In the genomic region with DNA sequence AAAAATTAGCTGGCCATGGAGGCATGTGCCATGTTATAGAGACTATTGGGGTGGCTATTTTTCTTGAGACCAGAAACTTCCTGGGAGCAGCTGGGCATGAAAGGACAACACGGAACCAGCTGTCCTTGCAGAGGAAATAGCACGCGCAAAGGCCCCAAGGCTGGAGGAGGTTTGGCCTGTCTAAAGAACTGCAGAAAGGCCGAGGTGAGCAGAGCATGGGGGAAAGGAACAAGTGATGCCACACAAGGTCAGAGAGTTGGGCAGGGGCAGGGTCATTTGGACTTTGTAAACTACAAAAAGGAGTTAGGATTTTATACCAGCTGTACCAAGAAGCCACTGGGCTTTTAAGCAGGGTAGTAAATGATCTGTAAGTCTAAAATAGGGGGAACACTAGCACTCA, we compare ENCODE assay signal across 1 cellular context.
TF ChIP-seq lines count a peak whose summit lies in the region.

No MANE protein-coding gene starts in this region.

TF ChIP-seq in K562, 482 proteins besides CTCF, POLR2A, EP300 and RAD21:
- no peak for TF ChIP-seq GTF2A2 (tag; IDR thresholded peaks at IDR 0.05)
- no peak for TF ChIP-seq HIVEP1 (CRISPR knock-in tag; IDR thresholded peaks at IDR 0.05)
- no peak for TF ChIP-seq ZNF586 (CRISPR knock-in tag; conservative IDR thresholded peaks at IDR 0.05)
- TF ChIP-seq ETV5 (CRISPR knock-in tag; IDR thresholded peaks at IDR 0.05; ENCODE audit: low read depth) = no peak
- TF ChIP-seq, protein P1, sequence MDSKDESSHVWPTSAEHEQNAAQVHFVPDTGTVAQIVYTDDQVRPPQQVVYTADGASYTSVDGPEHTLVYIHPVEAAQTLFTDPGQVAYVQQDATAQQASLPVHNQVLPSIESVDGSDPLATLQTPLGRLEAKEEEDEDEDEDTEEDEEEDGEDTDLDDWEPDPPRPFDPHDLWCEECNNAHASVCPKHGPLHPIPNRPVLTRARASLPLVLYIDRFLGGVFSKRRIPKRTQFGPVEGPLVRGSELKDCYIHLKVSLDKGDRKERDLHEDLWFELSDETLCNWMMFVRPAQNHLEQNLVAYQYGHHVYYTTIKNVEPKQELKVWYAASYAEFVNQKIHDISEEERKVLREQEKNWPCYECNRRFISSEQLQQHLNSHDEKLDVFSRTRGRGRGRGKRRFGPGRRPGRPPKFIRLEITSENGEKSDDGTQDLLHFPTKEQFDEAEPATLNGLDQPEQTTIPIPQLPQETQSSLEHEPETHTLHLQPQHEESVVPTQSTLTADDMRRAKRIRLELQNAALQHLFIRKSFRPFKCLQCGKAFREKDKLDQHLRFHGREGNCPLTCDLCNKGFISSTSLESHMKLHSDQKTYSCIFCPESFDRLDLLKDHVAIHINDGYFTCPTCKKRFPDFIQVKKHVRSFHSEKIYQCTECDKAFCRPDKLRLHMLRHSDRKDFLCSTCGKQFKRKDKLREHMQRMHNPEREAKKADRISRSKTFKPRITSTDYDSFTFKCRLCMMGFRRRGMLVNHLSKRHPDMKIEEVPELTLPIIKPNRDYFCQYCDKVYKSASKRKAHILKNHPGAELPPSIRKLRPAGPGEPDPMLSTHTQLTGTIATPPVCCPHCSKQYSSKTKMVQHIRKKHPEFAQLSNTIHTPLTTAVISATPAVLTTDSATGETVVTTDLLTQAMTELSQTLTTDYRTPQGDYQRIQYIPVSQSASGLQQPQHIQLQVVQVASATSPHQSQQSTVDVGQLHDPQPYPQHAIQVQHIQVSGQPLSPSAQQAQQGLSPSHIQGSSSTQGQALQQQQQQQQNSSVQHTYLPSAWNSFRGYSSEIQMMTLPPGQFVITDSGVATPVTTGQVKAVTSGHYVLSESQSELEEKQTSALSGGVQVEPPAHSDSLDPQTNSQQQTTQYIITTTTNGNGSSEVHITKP (IDR thresholded peaks at IDR 0.05; ENCODE audit: partially characterized antibody) = no peak
- no peak for TF ChIP-seq ZNF707 (CRISPR knock-in tag; conservative IDR thresholded peaks at IDR 0.05)
- no peak for TF ChIP-seq RBM22 (IDR thresholded peaks at IDR 0.05; ENCODE audit: low read depth, low read length, poor library complexity, severe bottlenecking)
- TF ChIP-seq SMAD3 (CRISPR knock-in tag; conservative IDR thresholded peaks at IDR 0.05) = no peak
- TF ChIP-seq HDAC1 (IDR thresholded peaks at IDR 0.05) = no peak
- TF ChIP-seq BRF1 (IDR thresholded peaks at IDR 0.05; ENCODE audit: borderline replicate concordance, extremely low read depth, insufficient read length) = no peak
- no peak for TF ChIP-seq ESRRA (IDR thresholded peaks at IDR 0.05; ENCODE audit: borderline replicate concordance, low read depth)
- TF ChIP-seq RCOR1 (IDR thresholded peaks at IDR 0.05; ENCODE audit: borderline replicate concordance in 1 of 2, low read depth in 2 of 2, low read length in 2 of 2) = no peak
- TF ChIP-seq MTA2 (IDR thresholded peaks at IDR 0.05; ENCODE audit: low read depth) = no peak
- TF ChIP-seq, protein P2, sequence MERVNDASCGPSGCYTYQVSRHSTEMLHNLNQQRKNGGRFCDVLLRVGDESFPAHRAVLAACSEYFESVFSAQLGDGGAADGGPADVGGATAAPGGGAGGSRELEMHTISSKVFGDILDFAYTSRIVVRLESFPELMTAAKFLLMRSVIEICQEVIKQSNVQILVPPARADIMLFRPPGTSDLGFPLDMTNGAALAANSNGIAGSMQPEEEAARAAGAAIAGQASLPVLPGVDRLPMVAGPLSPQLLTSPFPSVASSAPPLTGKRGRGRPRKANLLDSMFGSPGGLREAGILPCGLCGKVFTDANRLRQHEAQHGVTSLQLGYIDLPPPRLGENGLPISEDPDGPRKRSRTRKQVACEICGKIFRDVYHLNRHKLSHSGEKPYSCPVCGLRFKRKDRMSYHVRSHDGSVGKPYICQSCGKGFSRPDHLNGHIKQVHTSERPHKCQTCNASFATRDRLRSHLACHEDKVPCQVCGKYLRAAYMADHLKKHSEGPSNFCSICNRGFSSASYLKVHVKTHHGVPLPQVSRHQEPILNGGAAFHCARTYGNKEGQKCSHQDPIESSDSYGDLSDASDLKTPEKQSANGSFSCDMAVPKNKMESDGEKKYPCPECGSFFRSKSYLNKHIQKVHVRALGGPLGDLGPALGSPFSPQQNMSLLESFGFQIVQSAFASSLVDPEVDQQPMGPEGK (CRISPR knock-in tag; IDR thresholded peaks at IDR 0.05; ENCODE audit: borderline replicate concordance) = no peak
- TF ChIP-seq FOXA3 (CRISPR knock-in tag; conservative IDR thresholded peaks at IDR 0.05 in 1 of 2, IDR thresholded peaks at IDR 0.05 in 1 of 2) = no peak
- TF ChIP-seq, protein P3, sequence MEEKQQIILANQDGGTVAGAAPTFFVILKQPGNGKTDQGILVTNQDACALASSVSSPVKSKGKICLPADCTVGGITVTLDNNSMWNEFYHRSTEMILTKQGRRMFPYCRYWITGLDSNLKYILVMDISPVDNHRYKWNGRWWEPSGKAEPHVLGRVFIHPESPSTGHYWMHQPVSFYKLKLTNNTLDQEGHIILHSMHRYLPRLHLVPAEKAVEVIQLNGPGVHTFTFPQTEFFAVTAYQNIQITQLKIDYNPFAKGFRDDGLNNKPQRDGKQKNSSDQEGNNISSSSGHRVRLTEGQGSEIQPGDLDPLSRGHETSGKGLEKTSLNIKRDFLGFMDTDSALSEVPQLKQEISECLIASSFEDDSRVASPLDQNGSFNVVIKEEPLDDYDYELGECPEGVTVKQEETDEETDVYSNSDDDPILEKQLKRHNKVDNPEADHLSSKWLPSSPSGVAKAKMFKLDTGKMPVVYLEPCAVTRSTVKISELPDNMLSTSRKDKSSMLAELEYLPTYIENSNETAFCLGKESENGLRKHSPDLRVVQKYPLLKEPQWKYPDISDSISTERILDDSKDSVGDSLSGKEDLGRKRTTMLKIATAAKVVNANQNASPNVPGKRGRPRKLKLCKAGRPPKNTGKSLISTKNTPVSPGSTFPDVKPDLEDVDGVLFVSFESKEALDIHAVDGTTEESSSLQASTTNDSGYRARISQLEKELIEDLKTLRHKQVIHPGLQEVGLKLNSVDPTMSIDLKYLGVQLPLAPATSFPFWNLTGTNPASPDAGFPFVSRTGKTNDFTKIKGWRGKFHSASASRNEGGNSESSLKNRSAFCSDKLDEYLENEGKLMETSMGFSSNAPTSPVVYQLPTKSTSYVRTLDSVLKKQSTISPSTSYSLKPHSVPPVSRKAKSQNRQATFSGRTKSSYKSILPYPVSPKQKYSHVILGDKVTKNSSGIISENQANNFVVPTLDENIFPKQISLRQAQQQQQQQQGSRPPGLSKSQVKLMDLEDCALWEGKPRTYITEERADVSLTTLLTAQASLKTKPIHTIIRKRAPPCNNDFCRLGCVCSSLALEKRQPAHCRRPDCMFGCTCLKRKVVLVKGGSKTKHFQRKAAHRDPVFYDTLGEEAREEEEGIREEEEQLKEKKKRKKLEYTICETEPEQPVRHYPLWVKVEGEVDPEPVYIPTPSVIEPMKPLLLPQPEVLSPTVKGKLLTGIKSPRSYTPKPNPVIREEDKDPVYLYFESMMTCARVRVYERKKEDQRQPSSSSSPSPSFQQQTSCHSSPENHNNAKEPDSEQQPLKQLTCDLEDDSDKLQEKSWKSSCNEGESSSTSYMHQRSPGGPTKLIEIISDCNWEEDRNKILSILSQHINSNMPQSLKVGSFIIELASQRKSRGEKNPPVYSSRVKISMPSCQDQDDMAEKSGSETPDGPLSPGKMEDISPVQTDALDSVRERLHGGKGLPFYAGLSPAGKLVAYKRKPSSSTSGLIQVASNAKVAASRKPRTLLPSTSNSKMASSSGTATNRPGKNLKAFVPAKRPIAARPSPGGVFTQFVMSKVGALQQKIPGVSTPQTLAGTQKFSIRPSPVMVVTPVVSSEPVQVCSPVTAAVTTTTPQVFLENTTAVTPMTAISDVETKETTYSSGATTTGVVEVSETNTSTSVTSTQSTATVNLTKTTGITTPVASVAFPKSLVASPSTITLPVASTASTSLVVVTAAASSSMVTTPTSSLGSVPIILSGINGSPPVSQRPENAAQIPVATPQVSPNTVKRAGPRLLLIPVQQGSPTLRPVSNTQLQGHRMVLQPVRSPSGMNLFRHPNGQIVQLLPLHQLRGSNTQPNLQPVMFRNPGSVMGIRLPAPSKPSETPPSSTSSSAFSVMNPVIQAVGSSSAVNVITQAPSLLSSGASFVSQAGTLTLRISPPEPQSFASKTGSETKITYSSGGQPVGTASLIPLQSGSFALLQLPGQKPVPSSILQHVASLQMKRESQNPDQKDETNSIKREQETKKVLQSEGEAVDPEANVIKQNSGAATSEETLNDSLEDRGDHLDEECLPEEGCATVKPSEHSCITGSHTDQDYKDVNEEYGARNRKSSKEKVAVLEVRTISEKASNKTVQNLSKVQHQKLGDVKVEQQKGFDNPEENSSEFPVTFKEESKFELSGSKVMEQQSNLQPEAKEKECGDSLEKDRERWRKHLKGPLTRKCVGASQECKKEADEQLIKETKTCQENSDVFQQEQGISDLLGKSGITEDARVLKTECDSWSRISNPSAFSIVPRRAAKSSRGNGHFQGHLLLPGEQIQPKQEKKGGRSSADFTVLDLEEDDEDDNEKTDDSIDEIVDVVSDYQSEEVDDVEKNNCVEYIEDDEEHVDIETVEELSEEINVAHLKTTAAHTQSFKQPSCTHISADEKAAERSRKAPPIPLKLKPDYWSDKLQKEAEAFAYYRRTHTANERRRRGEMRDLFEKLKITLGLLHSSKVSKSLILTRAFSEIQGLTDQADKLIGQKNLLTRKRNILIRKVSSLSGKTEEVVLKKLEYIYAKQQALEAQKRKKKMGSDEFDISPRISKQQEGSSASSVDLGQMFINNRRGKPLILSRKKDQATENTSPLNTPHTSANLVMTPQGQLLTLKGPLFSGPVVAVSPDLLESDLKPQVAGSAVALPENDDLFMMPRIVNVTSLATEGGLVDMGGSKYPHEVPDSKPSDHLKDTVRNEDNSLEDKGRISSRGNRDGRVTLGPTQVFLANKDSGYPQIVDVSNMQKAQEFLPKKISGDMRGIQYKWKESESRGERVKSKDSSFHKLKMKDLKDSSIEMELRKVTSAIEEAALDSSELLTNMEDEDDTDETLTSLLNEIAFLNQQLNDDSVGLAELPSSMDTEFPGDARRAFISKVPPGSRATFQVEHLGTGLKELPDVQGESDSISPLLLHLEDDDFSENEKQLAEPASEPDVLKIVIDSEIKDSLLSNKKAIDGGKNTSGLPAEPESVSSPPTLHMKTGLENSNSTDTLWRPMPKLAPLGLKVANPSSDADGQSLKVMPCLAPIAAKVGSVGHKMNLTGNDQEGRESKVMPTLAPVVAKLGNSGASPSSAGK (IDR thresholded peaks at IDR 0.05) = no peak
- TF ChIP-seq C11orf30 (IDR thresholded peaks at IDR 0.05; ENCODE audit: low read depth) = no peak
